ENCODE assay signal across 27 cellular contexts in the genomic region with DNA sequence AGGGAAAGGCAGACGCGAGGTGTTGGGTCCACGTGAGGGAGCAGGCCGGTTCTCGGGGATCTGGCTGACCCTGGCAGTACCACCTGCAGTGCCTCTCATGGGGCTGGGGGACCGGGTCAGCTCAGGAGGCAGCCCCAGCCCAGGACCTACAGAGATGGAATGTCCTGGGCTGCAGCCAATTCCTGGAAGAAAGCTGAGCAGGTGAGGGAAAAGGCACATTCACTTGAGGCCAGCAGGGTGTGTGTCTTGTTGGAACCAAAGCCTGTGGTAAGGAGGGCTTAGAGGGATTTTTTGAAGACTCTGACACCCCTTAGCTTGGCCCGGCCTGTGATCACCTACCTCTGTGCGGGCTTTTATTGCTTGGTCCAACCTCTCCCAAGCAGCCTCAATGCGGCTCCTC.
"Had no signal": no experiment of that assay in that cellular context is flagged by ENCODE, and none has a peak within 500 bp of the region (broad histone marks: within the 10 kb centered on the region; RNA-seq: fewer than 3 reads in every experiment).

No MANE protein-coding gene starts in this region.

- H3K36me3 ChIP-seq: gastrocnemius medialis, neural progenitor cell, right lobe of liver, tibial artery had no signal

- H3K4me1 ChIP-seq: gastrocnemius medialis, right lobe of liver had no signal

- FAIRE-seq: colon, keratinocyte, small intestine had no signal

- H3K36me3 Mint-ChIP-seq: memory B cell; mesothelial cell of epicardium; naive B cell; natural killer cell treated with Interleukin-12 subunit alpha and Interleukin-12 subunit beta and Interleukin-15 and Interleukin-18, amount 100 ng/mL, for 72 hours; neural progenitor cell; type B pancreatic cell had no signal

- DNase-seq: dorsolateral prefrontal cortex; effector CD4-positive, alpha-beta T cell; foreskin fibroblast; gastrocnemius medialis; head of caudate nucleus; left ventricle myocardium superior; lower lobe of right lung; mucosa of descending colon; naive B cell; posterior cingulate gyrus; retina; right lobe of liver; small intestine; stimulated activated CD4-positive, alpha-beta T cell treated with anti-CD3 and anti-CD28 coated beads, Interleukin-15, amount 100 ng/mL, for 24 hours; stimulated activated CD4-positive, alpha-beta T cell treated with anti-CD3 and anti-CD28 coated beads, Interleukin-2, amount 100 ng/mL, for 48 hours; stimulated activated naive CD4-positive, alpha-beta T cell; stimulated activated naive CD8-positive, alpha-beta T cell treated with anti-CD3 and anti-CD28 coated beads, Interleukin-15, amount 100 ng/mL, for 72 hours; tibial artery had no signal

- H3K4me3 ChIP-seq: dorsolateral prefrontal cortex, gastrocnemius medialis, lower lobe of right lung, mucosa of descending colon, neural progenitor cell, right lobe of liver, tibial artery had no signal

- H3K27me3 Mint-ChIP-seq: memory B cell; natural killer cell treated with Interleukin-12 subunit alpha and Interleukin-12 subunit beta and Interleukin-15 and Interleukin-18, amount 100 ng/mL, for 72 hours; type B pancreatic cell had no signal

- H3K27ac Mint-ChIP-seq: memory B cell; mesothelial cell of epicardium; naive B cell; natural killer cell treated with Interleukin-12 subunit alpha and Interleukin-12 subunit beta and Interleukin-15 and Interleukin-18, amount 100 ng/mL, for 72 hours; neural progenitor cell; stimulated activated naive CD8-positive, alpha-beta T cell treated with anti-CD3 and anti-CD28 coated beads, Interleukin-15, amount 100 ng/mL, for 72 hours; type B pancreatic cell had no signal

- H3K9me3 Mint-ChIP-seq: memory B cell; mesothelial cell of epicardium; naive B cell; natural killer cell treated with Interleukin-12 subunit alpha and Interleukin-12 subunit beta and Interleukin-15 and Interleukin-18, amount 100 ng/mL, for 72 hours; neural progenitor cell; stimulated activated naive CD8-positive, alpha-beta T cell treated with anti-CD3 and anti-CD28 coated beads, Interleukin-15, amount 100 ng/mL, for 72 hours; type B pancreatic cell had no signal

- H3K4me1 Mint-ChIP-seq: stimulated activated naive CD8-positive, alpha-beta T cell treated with anti-CD3 and anti-CD28 coated beads, Interleukin-15, amount 100 ng/mL, for 72 hours had no signal

- H3K4me3 Mint-ChIP-seq: memory B cell; mesothelial cell of epicardium; naive B cell; natural killer cell treated with Interleukin-12 subunit alpha and Interleukin-12 subunit beta and Interleukin-15 and Interleukin-18, amount 100 ng/mL, for 72 hours; neural progenitor cell; stimulated activated naive CD8-positive, alpha-beta T cell treated with anti-CD3 and anti-CD28 coated beads, Interleukin-15, amount 100 ng/mL, for 72 hours; type B pancreatic cell had no signal

- H3K27ac ChIP-seq: epithelial cell of prostate, gastrocnemius medialis, lower lobe of right lung, neural progenitor cell, right lobe of liver, tibial artery had no signal

- H3K9me3 ChIP-seq: gastrocnemius medialis, lower lobe of right lung, mucosa of descending colon, right lobe of liver, tibial artery had no signal

- H3K27me3 ChIP-seq: dorsolateral prefrontal cortex, neural progenitor cell, right lobe of liver had no signal

- ATAC-seq: esophagus mucosa; gastrocnemius medialis; left ventricle myocardium superior; lower lobe of right lung; mucosa of descending colon; natural killer cell treated with Interleukin-12 subunit alpha and Interleukin-12 subunit beta and Interleukin-15 and Interleukin-18, amount 100 ng/mL, for 72 hours; right lobe of liver; stimulated activated naive CD8-positive, alpha-beta T cell treated with anti-CD3 and anti-CD28 coated beads, Interleukin-15, amount 100 ng/mL, for 72 hours had no signal
